ENCODE assay signal across 25 cellular contexts in the genomic region with DNA sequence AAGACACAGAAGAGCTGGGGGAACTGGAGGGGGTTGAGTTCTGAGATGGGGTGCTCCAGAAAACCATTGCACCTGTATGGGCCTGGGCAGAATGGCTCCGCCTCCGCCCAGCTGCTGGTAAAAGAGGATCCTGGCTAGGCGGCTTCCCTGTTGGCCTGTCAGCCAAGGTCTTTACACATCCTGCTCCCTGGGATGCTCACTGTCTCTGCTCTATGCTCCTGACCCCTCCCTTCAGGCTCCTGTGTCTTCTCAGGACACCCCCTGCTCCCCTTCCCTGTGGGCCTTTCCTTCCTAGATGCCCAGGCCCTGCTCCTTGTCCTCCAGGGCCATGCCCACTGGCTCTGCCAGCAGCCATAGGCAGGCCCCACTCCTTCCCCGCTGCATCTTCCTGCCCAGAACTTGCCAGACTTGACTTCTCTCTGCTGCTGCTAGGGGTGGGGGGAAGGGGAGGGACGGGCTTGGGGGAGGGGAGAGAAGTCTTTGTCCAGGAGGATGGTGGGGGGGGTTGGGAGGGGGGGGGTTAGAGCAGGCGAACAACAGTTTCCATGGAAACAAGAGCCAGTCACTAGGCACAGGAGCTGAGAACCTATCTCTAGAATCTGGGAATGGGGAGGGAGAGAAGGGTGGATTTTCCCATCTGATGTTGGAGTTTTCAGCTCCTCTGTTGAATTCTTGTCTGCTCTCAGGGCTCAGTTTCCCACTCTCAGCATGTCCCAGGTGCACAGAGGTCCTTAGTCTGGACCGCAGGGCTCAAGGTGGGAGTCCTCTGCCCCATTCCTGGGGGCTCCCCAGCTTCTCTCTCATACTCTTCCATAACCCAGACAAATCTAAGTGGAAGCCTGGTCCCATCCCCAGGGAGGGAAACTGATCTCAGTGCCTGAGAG.
A peak's percentile ranks its signal among the peaks of the same experiment; 100 is the strongest.
DNase-seq lines count a peak whose midpoint lies in the region; ATAC-seq lines count a peak whose summit lies in the region.
"Had no signal": no experiment of that assay in that cellular context is flagged by ENCODE, and none has a peak within 500 bp of the region (broad histone marks: within the 10 kb centered on the region; RNA-seq: fewer than 3 reads in every experiment).

No MANE protein-coding gene starts in this region.

- DNase-seq in NOMO-1 treated with DMSO at 0.1 percent for 48 hours (lab: John Stamatoyannopoulos, UW; ENCODE audit: unreplicated experiment) (peak; percentile 1), NOMO-1 (lab: John Stamatoyannopoulos, UW; ENCODE audit: unreplicated experiment in 2 of 2) (no peak), NCI-H69 (lab: John Stamatoyannopoulos, UW) (peak; percentile 10), substantia nigra (lab: John Stamatoyannopoulos, UW) (peak in 1 of 49 donors; percentile 26), hippocampal formation (lab: John Stamatoyannopoulos, UW) (no peak), NCI-H524 treated with DMSO at 0.1 percent for 48 hours (lab: John Stamatoyannopoulos, UW) (no peak)
- DNase-seq: activated CD4-positive, alpha-beta T cell treated with anti-CD3 and anti-CD28 coated beads for 48 hours; activated CD8-positive, alpha-beta memory T cell treated with anti-CD3 and anti-CD28 coated beads, Interleukin-2, amount 50 U/mL, for 48 hours; activated naive CD8-positive, alpha-beta T cell treated with anti-CD3 and anti-CD28 coated beads, Interleukin-2, amount 10 ng/mL, durations not matched to agents 7 days and 5 days; COR-L47; effector CD8-positive, alpha-beta T cell; EL; foreskin melanocyte; islet precursor cell; NCI-H1092; NCI-H2029 treated with DMSO at 0.1 percent for 48 hours; NCI-H526; SHP77 treated with DMSO at 0.1 percent for 48 hours; stimulated activated CD4-positive, alpha-beta T cell treated with anti-CD3 and anti-CD28 coated beads, Interleukin-4, amount 100 ng/mL, for 24 hours; T-cell had no signal

- no peak overlapping the region for H3K4me3 ChIP-seq in iPS-18a (ENCODE audit: low read length)
- H3K4me3 ChIP-seq: BLaER1, hepatocyte, lung had no signal

- H3K9ac ChIP-seq in iPS-18a (ENCODE audit: low read length) = no peak overlapping the region
- H3K9ac ChIP-seq: BLaER1 had no signal

- ATAC-seq in HG03521 (IDR thresholded peaks at IDR 0.05; ENCODE audit: unreplicated experiment) = no peak
- ATAC-seq: T-cell had no signal

- no peaks in the 10 kb centered on the region for H3K27me3 ChIP-seq in iPS-18a (ENCODE audit: control insufficient read depth, insufficient read depth, low read length)
- H3K27me3 ChIP-seq: BLaER1, hepatocyte had no signal

- no peaks in the 10 kb centered on the region for H3K9me3 ChIP-seq in iPS-18a (ENCODE audit: control insufficient read depth, low read depth, low read length)
- H3K9me3 ChIP-seq: BLaER1 had no signal

- H3K4me1 ChIP-seq in iPS-18a (ENCODE audit: control insufficient read depth, low read depth, low read length) = peaks cover 9% of the 10 kb centered on the region

- H3K27ac ChIP-seq in iPS-18a (ENCODE audit: low read length) (peak overlapping the region; percentile 65), substantia nigra (ENCODE audit: low read depth, low read length, poor library complexity, severe bottlenecking) (peak overlapping the region; percentile 67)
- H3K27ac ChIP-seq: BLaER1, hepatocyte had no signal

- H3K36me3 ChIP-seq in iPS-18a (ENCODE audit: control insufficient read depth, low read depth, low read length) = peaks cover 14% of the 10 kb centered on the region

Comparison
In these comparisons a context has a peak if more than half of its experiments do, and no peak if none do; other contexts are left out.
1. DNase-seq: peak in NOMO-1 treated with DMSO at 0.1 percent for 48 hours (single experiment) and NCI-H69 (single experiment); none in NOMO-1 (0 of 2), hippocampal formation (0 of 2) and NCI-H524 treated with DMSO at 0.1 percent for 48 hours (single experiment).